ENCODE assay signal across 1 cellular context in the genomic region with DNA sequence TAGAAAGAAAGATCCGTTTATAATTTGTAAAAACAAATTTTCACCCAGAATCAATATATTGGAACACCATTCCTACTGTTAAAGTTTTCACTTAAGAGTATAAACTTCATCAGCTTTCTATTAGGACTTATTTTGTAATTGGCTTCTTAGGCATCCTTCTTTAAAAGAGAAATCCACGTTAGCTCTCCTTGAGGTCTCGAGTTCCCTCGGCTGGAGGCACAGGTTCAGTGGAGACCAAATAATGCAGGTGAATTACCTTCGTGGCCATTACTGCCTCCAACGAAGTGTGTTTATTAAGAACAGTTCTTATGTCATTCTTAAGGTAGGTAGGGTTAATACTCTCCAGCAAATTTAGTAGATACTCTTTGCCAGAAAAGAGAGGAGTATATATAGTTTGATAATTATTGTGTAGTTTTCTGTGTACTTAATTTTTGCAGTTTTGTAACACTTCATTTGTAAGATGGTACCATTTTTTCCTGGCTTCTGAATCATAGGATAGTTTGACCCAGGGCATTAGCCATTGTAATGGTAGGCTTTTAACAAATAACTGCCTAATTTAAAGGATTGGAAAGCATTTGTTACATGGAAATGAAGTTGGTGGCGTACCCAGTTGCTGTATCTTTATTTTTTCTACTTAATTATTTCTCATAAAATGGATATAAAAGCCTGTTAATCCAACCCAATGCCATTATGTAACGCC.
TF ChIP-seq lines count a peak whose summit lies in the region.

No MANE protein-coding gene starts in this region.

TF ChIP-seq in GM23338, 12 proteins besides CTCF, POLR2A, EP300 and RAD21 (continued from another document):
- TF ChIP-seq, protein P1, sequence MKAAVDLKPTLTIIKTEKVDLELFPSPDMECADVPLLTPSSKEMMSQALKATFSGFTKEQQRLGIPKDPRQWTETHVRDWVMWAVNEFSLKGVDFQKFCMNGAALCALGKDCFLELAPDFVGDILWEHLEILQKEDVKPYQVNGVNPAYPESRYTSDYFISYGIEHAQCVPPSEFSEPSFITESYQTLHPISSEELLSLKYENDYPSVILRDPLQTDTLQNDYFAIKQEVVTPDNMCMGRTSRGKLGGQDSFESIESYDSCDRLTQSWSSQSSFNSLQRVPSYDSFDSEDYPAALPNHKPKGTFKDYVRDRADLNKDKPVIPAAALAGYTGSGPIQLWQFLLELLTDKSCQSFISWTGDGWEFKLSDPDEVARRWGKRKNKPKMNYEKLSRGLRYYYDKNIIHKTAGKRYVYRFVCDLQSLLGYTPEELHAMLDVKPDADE (IDR thresholded peaks at IDR 0.05) = no peak
- TF ChIP-seq, protein P2, sequence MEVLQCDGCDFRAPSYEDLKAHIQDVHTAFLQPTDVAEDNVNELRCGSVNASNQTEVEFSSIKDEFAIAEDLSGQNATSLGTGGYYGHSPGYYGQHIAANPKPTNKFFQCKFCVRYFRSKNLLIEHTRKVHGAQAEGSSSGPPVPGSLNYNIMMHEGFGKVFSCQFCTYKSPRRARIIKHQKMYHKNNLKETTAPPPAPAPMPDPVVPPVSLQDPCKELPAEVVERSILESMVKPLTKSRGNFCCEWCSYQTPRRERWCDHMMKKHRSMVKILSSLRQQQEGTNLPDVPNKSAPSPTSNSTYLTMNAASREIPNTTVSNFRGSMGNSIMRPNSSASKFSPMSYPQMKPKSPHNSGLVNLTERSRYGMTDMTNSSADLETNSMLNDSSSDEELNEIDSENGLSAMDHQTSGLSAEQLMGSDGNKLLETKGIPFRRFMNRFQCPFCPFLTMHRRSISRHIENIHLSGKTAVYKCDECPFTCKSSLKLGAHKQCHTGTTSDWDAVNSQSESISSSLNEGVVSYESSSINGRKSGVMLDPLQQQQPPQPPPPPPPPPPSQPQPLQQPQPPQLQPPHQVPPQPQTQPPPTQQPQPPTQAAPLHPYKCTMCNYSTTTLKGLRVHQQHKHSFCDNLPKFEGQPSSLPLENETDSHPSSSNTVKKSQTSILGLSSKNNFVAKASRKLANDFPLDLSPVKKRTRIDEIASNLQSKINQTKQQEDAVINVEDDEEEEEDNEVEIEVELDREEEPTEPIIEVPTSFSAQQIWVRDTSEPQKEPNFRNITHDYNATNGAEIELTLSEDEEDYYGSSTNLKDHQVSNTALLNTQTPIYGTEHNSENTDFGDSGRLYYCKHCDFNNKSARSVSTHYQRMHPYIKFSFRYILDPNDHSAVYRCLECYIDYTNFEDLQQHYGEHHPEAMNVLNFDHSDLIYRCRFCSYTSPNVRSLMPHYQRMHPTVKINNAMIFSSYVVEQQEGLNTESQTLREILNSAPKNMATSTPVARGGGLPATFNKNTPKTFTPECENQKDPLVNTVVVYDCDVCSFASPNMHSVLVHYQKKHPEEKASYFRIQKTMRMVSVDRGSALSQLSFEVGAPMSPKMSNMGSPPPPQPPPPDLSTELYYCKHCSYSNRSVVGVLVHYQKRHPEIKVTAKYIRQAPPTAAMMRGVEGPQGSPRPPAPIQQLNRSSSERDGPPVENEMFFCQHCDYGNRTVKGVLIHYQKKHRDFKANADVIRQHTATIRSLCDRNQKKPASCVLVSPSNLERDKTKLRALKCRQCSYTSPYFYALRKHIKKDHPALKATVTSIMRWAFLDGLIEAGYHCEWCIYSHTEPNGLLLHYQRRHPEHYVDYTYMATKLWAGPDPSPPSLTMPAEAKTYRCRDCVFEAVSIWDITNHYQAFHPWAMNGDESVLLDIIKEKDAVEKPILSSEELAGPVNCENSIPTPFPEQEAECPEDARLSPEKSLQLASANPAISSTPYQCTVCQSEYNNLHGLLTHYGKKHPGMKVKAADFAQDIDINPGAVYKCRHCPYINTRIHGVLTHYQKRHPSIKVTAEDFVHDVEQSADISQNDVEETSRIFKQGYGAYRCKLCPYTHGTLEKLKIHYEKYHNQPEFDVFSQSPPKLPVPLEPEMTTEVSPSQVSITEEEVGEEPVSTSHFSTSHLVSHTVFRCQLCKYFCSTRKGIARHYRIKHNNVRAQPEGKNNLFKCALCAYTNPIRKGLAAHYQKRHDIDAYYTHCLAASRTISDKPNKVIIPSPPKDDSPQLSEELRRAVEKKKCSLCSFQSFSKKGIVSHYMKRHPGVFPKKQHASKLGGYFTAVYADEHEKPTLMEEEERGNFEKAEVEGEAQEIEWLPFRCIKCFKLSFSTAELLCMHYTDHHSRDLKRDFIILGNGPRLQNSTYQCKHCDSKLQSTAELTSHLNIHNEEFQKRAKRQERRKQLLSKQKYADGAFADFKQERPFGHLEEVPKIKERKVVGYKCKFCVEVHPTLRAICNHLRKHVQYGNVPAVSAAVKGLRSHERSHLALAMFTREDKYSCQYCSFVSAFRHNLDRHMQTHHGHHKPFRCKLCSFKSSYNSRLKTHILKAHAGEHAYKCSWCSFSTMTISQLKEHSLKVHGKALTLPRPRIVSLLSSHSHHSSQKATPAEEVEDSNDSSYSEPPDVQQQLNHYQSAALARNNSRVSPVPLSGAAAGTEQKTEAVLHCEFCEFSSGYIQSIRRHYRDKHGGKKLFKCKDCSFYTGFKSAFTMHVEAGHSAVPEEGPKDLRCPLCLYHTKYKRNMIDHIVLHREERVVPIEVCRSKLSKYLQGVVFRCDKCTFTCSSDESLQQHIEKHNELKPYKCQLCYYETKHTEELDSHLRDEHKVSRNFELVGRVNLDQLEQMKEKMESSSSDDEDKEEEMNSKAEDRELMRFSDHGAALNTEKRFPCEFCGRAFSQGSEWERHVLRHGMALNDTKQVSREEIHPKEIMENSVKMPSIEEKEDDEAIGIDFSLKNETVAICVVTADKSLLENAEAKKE (CRISPR knock-in tag; IDR thresholded peaks at IDR 0.05) = no peak
- no peak for TF ChIP-seq STAT1 (IDR thresholded peaks at IDR 0.05; ENCODE audit: unreplicated experiment)
